In genomic region chr2:19353721-19354050, GRCh38 we compare ENCODE assay signal across 16 cellular contexts. TPM values are rescaled to one million over a fixed set of nuclear protein-coding genes. Genes with fewer than 3 reads are reported as not detected.
"Had no signal": no experiment of that assay in that cellular context is flagged by ENCODE, and none has a peak within 500 bp of the region (broad histone marks: within the 10 kb centered on the region; RNA-seq: fewer than 3 reads in every experiment).

No MANE protein-coding gene starts in this region.

- H3K9me3 ChIP-seq: left lung, pancreas had no signal

- H3K36me3 Mint-ChIP-seq: stimulated activated memory B cell treated with anti-CD40 and anti-IgM and Interleukin-4, amounts not matched to agents 10 μg/mL and 1 μg/mL and 100 μg/mL, for 72 hours had no signal

- DNase-seq: activated CD4-positive, alpha-beta memory T cell treated with anti-CD3 and anti-CD28 coated beads, Interleukin-2, amount 10 ng/mL, durations not matched to agents 7 days and 5 days; activated CD4-positive, alpha-beta T cell treated with anti-CD3 and anti-CD28 coated beads for 48 hours; activated CD4-positive, CD25-positive, alpha-beta regulatory T cell; activated CD8-positive, alpha-beta memory T cell treated with anti-CD3 and anti-CD28 coated beads, Interleukin-2, amount 10 ng/mL, durations not matched to agents 7 days and 5 days; activated naive CD4-positive, alpha-beta T cell treated with Interleukin-2 at 50 U/mL for 16 hours; activated naive CD8-positive, alpha-beta T cell treated with anti-CD3 and anti-CD28 coated beads, Interleukin-2, amount 10 ng/mL, durations not matched to agents 7 days and 5 days; effector memory CD8-positive, alpha-beta T cell; foreskin melanocyte; small intestine; stimulated activated CD4-positive, alpha-beta T cell treated with anti-CD3 and anti-CD28 coated beads, Interleukin-4, amount 100 ng/mL, for 4 hours had no signal

- ATAC-seq: activated CD8-positive, alpha-beta memory T cell treated with anti-CD3 and anti-CD28 coated beads, Interleukin-2, amount 10 ng/mL, durations not matched to agents 7 days and 5 days; effector memory CD8-positive, alpha-beta T cell; left lung; pancreas; stimulated activated memory B cell treated with anti-CD40 and anti-IgM and Interleukin-4, amounts not matched to agents 10 μg/mL and 1 μg/mL and 100 μg/mL, for 72 hours had no signal

- H3K9me3 Mint-ChIP-seq: activated CD4-positive, alpha-beta memory T cell treated with anti-CD3 and anti-CD28 coated beads, Interleukin-2, amount 10 ng/mL, durations not matched to agents 7 days and 5 days; effector memory CD8-positive, alpha-beta T cell; T-helper 2 cell treated with Interferon-gamma antibody and Interleukin-4, amounts not matched to agents 5 μg/mL and 100 μg/mL, for 36 hours had no signal

- H3K4me3 Mint-ChIP-seq: activated CD4-positive, alpha-beta memory T cell treated with anti-CD3 and anti-CD28 coated beads, Interleukin-2, amount 10 ng/mL, durations not matched to agents 7 days and 5 days; activated CD8-positive, alpha-beta memory T cell treated with anti-CD3 and anti-CD28 coated beads, Interleukin-2, amount 10 ng/mL, durations not matched to agents 7 days and 5 days; activated naive CD8-positive, alpha-beta T cell treated with anti-CD3 and anti-CD28 coated beads, Interleukin-2, amount 10 ng/mL, durations not matched to agents 7 days and 5 days; effector memory CD8-positive, alpha-beta T cell; stimulated activated memory B cell treated with anti-CD40 and anti-IgM and Interleukin-4, amounts not matched to agents 10 μg/mL and 1 μg/mL and 100 μg/mL, for 72 hours; T-helper 2 cell treated with Interferon-gamma antibody and Interleukin-4, amounts not matched to agents 5 μg/mL and 100 μg/mL, for 36 hours had no signal

- H3K27ac Mint-ChIP-seq: activated CD4-positive, alpha-beta memory T cell treated with anti-CD3 and anti-CD28 coated beads, Interleukin-2, amount 10 ng/mL, durations not matched to agents 7 days and 5 days; activated CD8-positive, alpha-beta memory T cell treated with anti-CD3 and anti-CD28 coated beads, Interleukin-2, amount 10 ng/mL, durations not matched to agents 7 days and 5 days; activated naive CD8-positive, alpha-beta T cell treated with anti-CD3 and anti-CD28 coated beads, Interleukin-2, amount 10 ng/mL, durations not matched to agents 7 days and 5 days; effector memory CD8-positive, alpha-beta T cell; stimulated activated memory B cell treated with anti-CD40 and anti-IgM and Interleukin-4, amounts not matched to agents 10 μg/mL and 1 μg/mL and 100 μg/mL, for 72 hours; T-helper 2 cell treated with Interferon-gamma antibody and Interleukin-4, amounts not matched to agents 5 μg/mL and 100 μg/mL, for 36 hours had no signal

- H3K4me3 ChIP-seq: left lung, pancreas had no signal

- H3K27ac ChIP-seq: left lung, pancreas had no signal

- H3K36me3 ChIP-seq: pancreas had no signal

RNA-seq across cellular contexts. Expression of gene OSR1, which starts 4.7 kb away (rescaled TPM):
- total RNA-seq: activated CD4-positive, alpha-beta memory T cell treated with anti-CD3 and anti-CD28 coated beads, Interleukin-2, amount 10 ng/mL, durations not matched to agents 7 days and 5 days; activated CD8-positive, alpha-beta memory T cell treated with anti-CD3 and anti-CD28 coated beads, Interleukin-2, amount 10 ng/mL, durations not matched to agents 7 days and 5 days; activated naive CD8-positive, alpha-beta T cell treated with anti-CD3 and anti-CD28 coated beads, Interleukin-2, amount 10 ng/mL, durations not matched to agents 7 days and 5 days; pulmonary artery endothelial cell; SK-MEL-5 had no signal
